ENCODE assay signal across 9 cellular contexts in the genomic region with DNA sequence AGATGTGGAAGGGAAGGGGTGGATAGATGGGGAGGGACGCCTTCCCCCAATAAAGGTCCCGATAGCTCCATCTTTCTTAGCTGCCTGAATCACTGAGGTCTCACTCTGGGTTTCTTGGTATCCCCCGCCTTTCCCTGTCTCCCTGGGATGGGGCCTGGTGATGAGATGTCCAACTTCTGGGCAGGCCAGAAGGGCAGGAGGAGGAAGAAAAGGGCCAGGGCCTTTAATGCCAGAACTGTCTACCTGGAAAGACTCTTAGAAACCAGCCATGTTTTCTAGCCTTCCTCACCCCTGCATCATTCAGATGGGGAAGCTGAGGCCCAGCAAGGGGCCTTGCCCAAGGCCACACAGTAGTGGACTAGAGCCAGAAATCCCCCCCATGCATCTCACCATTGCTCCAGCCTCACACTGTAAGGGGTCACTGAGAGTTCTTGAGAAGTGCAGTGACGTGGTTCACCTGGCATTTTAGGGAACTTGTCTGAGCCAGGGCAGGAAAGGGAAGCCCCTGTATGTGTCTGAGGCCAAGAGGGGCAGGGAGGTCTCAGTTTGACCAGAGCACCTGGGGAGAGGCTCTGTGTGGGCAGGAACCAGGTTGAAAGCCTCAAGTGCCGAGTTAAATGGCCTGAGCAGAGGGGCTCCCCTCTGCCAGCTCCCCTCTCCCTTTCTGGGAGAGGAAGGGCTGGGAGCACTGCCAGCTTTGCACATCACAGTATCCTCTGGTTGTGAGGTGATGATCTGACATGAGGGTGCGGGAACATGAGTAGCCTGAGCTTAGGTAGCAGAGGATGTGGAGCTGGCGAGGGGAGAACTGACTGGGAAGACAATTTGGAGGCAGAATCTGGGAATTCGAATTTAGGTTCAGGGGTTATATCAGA. TPM values are rescaled to one million over a fixed set of nuclear protein-coding genes. Genes with fewer than 3 reads are reported as not detected.
A peak's percentile ranks its signal among the peaks of the same experiment; 100 is the strongest.
DNase-seq lines count a peak whose midpoint lies in the region; ATAC-seq and TF ChIP-seq lines count a peak whose summit lies in the region.
"Had no signal": no experiment of that assay in that cellular context is flagged by ENCODE, and none has a peak within 500 bp of the region (broad histone marks: within the 10 kb centered on the region; RNA-seq: fewer than 3 reads in every experiment).

No MANE protein-coding gene starts in this region.

- H3K4me1 ChIP-seq in muscle layer of colon (ENCODE audit: insufficient read depth, low read length): peaks cover 97% of the 10 kb centered on the region
- peaks cover 88% of the 10 kb centered on the region for H3K4me1 ChIP-seq in upper lobe of right lung

- H3K36me3 ChIP-seq in muscle layer of colon (ENCODE audit: insufficient read depth, low read length): no peaks in the 10 kb centered on the region
- H3K36me3 ChIP-seq in upper lobe of right lung: no peaks in the 10 kb centered on the region

- DNase-seq in NCI-H2171 treated with DMSO at 0.1 percent for 48 hours (lab: John Stamatoyannopoulos, UW) (peak; percentile 45), NCI-H2171 (lab: John Stamatoyannopoulos, UW) (no peak), choroid plexus epithelial cell (ENCODE audit: low read depth) (peak; percentile 83), upper lobe of right lung (no peak), NCI-H510A (lab: John Stamatoyannopoulos, UW) (no peak), NCI-H2227 (lab: John Stamatoyannopoulos, UW; ENCODE audit: unreplicated experiment) (no peak)

- H3K27ac ChIP-seq in muscle layer of colon (ENCODE audit: low read depth, low read length): peak overlapping the region; percentile 93
- peak overlapping the region; percentile 63 for H3K27ac ChIP-seq in upper lobe of right lung

- H3K9me3 ChIP-seq in muscle layer of colon (ENCODE audit: low read length) (no peaks in the 10 kb centered on the region), upper lobe of right lung (no peaks in the 10 kb centered on the region)
- H3K9me3 ChIP-seq: A549 had no signal

- intact Hi-C loops in upper lobe of right lung (cut with DNase I): no loop called here

- H3K27me3 ChIP-seq in muscle layer of colon (ENCODE audit: control insufficient read depth in 1 of 2, insufficient read depth in 2 of 2, low read length in 2 of 2) (no peaks in the 10 kb centered on the region), upper lobe of right lung (no peaks in the 10 kb centered on the region)

- TF ChIP-seq CTCF in choroid plexus epithelial cell (conservative IDR thresholded peaks at IDR 0.05; ENCODE audit: low read depth, low read length) (no peak), upper lobe of right lung (IDR thresholded peaks at IDR 0.05) (no peak)

- H3K4me3 ChIP-seq in choroid plexus epithelial cell (ENCODE audit: low read depth, low read length) (no peak overlapping the region), muscle layer of colon (ENCODE audit: low read depth in 1 of 2, low read length in 2 of 2) (no peak overlapping the region), upper lobe of right lung (no peak overlapping the region)
- H3K4me3 ChIP-seq: A549 had no signal

- ATAC-seq in upper lobe of right lung (no peak), HG02571 (IDR thresholded peaks at IDR 0.05; ENCODE audit: unreplicated experiment) (no peak)
- ATAC-seq: A549 had no signal

- H3K9ac ChIP-seq in muscle layer of colon (ENCODE audit: low read length): peak overlapping the region; percentile 37

RNA-seq across cellular contexts. Expression of a gene that starts 14.3 kb away (rescaled TPM):
- total RNA-seq in upper lobe of right lung: 74.5 TPM

RNA-seq across cellular contexts. Expression of a gene that starts 50.2 kb away (rescaled TPM):
- 3.2 TPM for total RNA-seq in upper lobe of right lung

RNA-seq across cellular contexts. Expression of a gene that starts 53.9 kb away (rescaled TPM):
- 11.7 TPM for total RNA-seq in upper lobe of right lung

Comparison
In these comparisons a context has a peak if more than half of its experiments do, and no peak if none do; other contexts are left out.
1. DNase-seq: peak in NCI-H2171 treated with DMSO at 0.1 percent for 48 hours (single experiment) and choroid plexus epithelial cell (single experiment); none in NCI-H2171 (single experiment), upper lobe of right lung (single experiment), NCI-H510A (single experiment) and NCI-H2227 (single experiment).